9 cellular contexts compared by ENCODE assay signal in genomic region chr1:46223472-46223943, GRCh38. TPM values are rescaled to one million over a fixed set of nuclear protein-coding genes. Genes with fewer than 3 reads are reported as not detected.
DNase-seq lines count a peak whose midpoint lies in the region; ATAC-seq, FAIRE-seq and TF ChIP-seq lines count a peak whose summit lies in the region.
"Had no signal": no experiment of that assay in that cellular context is flagged by ENCODE, and none has a peak within 500 bp of the region (broad histone marks: within the 10 kb centered on the region; RNA-seq: fewer than 3 reads in every experiment).

No MANE protein-coding gene starts in this region.

- H3F3A ChIP-seq in GM23248 (ENCODE audit: insufficient read depth): no peaks in the 10 kb centered on the region

- H3K36me3 Mint-ChIP-seq in activated naive CD8-positive, alpha-beta T cell treated with anti-CD3 and anti-CD28 coated beads, Interleukin-2, amount 50 U/mL, for 24 hours (ENCODE audit: low read depth): no peaks in the 10 kb centered on the region

- intact Hi-C loops in heart right ventricle (cut with DNase I): loop anchor here in 7 of 10 donors (2.0 to 5.0 kb wide), 3 partner anchors 41 to 187 kb away; no protein-coding TSS in a partner anchor

- H3K27me3 Mint-ChIP-seq in activated naive CD8-positive, alpha-beta T cell treated with anti-CD3 and anti-CD28 coated beads, Interleukin-2, amount 50 U/mL, for 24 hours: no peaks in the 10 kb centered on the region

- in situ Hi-C loops in GM23248 (cut with MboI): no loop called here

- H3K27ac ChIP-seq in GM23248: no peak overlapping the region
- H3K27ac ChIP-seq in heart right ventricle: no peak overlapping the region

- no peak overlapping the region for H3K9ac ChIP-seq in GM23248

- no peaks in the 10 kb centered on the region for H3K9me2 ChIP-seq in GM23248 (ENCODE audit: insufficient read depth)

- H4K20me1 ChIP-seq in GM23248 (ENCODE audit: insufficient read depth): no peaks in the 10 kb centered on the region

- ATAC-seq in activated naive CD8-positive, alpha-beta T cell treated with anti-CD3 and anti-CD28 coated beads, Interleukin-2, amount 50 U/mL, for 24 hours: peak; percentile 93
- ATAC-seq in heart right ventricle: peak; percentile 83 to 91 (median 86)
- no peak for ATAC-seq in HG03108 (IDR thresholded peaks at IDR 0.05; ENCODE audit: unreplicated experiment)

- peaks cover 3% of the 10 kb centered on the region for H3K4me1 Mint-ChIP-seq in activated naive CD8-positive, alpha-beta T cell treated with anti-CD3 and anti-CD28 coated beads, Interleukin-2, amount 50 U/mL, for 24 hours

- peaks cover 4% of the 10 kb centered on the region; the same call in 1 of the 2 replicates for H3K4me1 ChIP-seq in GM23248 (ENCODE audit: insufficient read depth)
- H3K4me1 ChIP-seq in heart right ventricle: peaks cover 0 to 27% (median 0%) of the 10 kb centered on the region in 9 donors

- H3K4me3 ChIP-seq in GM23248 (no peak overlapping the region), heart right ventricle (no peak overlapping the region)

- TF ChIP-seq CTCF in D721Med (IDR thresholded peaks at IDR 0.05; ENCODE audit: insufficient read depth, missing control alignments): peak; percentile 95
- TF ChIP-seq CTCF in heart right ventricle (IDR thresholded peaks at IDR 0.05): peak; percentile 72 to 95 (median 90)

- H3K9me3 ChIP-seq in GM23248 (ENCODE audit: low read depth) (no peaks in the 10 kb centered on the region), heart right ventricle (no peaks in the 10 kb centered on the region)

- H3K4me2 ChIP-seq in GM23248 (ENCODE audit: unreplicated experiment): no peak overlapping the region

- H3K9me3 Mint-ChIP-seq in activated naive CD8-positive, alpha-beta T cell treated with anti-CD3 and anti-CD28 coated beads, Interleukin-2, amount 50 U/mL, for 24 hours: no peaks in the 10 kb centered on the region

- 7 to 13% methylated on average over 6 of the region's 6 CpGs for WGBS in GM23248 (ENCODE audit: low coverage in 1 of 2, low lambda C conversion rate in 2 of 2, missing lambda C conversion rate in 2 of 2), 2 experiments
- 11 to 13% methylated on average over 6 of the region's 6 CpGs for WGBS in heart right ventricle, 2 donors

- H3K27ac Mint-ChIP-seq in activated naive CD8-positive, alpha-beta T cell treated with anti-CD3 and anti-CD28 coated beads, Interleukin-2, amount 50 U/mL, for 24 hours: no peak overlapping the region

- FAIRE-seq in D721Med (lab: Jason Lieb, UNC): peak; percentile 70

- H3K79me2 ChIP-seq in GM23248 (ENCODE audit: insufficient read depth): no peaks in the 10 kb centered on the region

- DNase-seq in D721Med (ENCODE audit: insufficient read length, low spot score) (no peak), GM23248 (peak; percentile 92), NCI-H1092 (lab: John Stamatoyannopoulos, UW) (peak; percentile 40), SKM-1 treated with dmso at 0.1 percent for 144 hours (lab: John Stamatoyannopoulos, UW; ENCODE audit: unreplicated experiment) (peak; percentile 74), heart right ventricle (peak in 1 of 2 donors; percentile 60), pulmonary artery endothelial cell (ENCODE audit: low read depth, low spot score) (peak; percentile 75)
- DNase-seq in activated naive CD8-positive, alpha-beta T cell treated with anti-CD3 and anti-CD28 coated beads, Interleukin-2, amount 50 U/mL, for 24 hours: peak; percentile 61

- H3K36me3 ChIP-seq in GM23248 (ENCODE audit: low read depth) (no peaks in the 10 kb centered on the region), heart right ventricle (peaks cover 0 to 25% (median 0%) of the 10 kb centered on the region in 9 donors)

- H3K4me3 Mint-ChIP-seq in activated naive CD8-positive, alpha-beta T cell treated with anti-CD3 and anti-CD28 coated beads, Interleukin-2, amount 50 U/mL, for 24 hours: no peak overlapping the region

- H2AFZ ChIP-seq in GM23248: peak overlapping the region; percentile 71

- H3K27me3 ChIP-seq in GM23248 (replicated peaks; ENCODE audit: insufficient read depth): no peaks in the 10 kb centered on the region
- no peaks in the 10 kb centered on the region for H3K27me3 ChIP-seq in heart right ventricle

RNA-seq across cellular contexts. Expression of gene LURAP1, which starts 20.4 kb away (rescaled TPM):
- 2.8 and 3.3 TPM in 2 replicates for total RNA-seq in GM23248 (2014; rRNA removed; shearing (Covaris generic))
- polyA plus RNA-seq in GM23248 (2016; fragmentation: Nextera tagmentation; extraction: Ambion mirVana): 1.9 and 2.4 TPM in 2 replicates
- total RNA-seq in heart right ventricle: 10 to 100 TPM in 3 of 10 donors, 1 to 10 TPM in 7; 5.5 to 13.5 (median 8.0) TPM
- polyA plus RNA-seq in heart right ventricle: 1 to 10 TPM; 6.4 to 7.3 TPM
- 2.0 and 3.4 TPM in 2 replicates for total RNA-seq in pulmonary artery endothelial cell

RNA-seq across cellular contexts. Expression of gene RAD54L, which starts 24.1 kb away (rescaled TPM):
- 1.9 and 3.0 TPM in 2 replicates for total RNA-seq in GM23248 (2014; rRNA removed; shearing (Covaris generic))
- polyA plus RNA-seq in GM23248 (2016; fragmentation: Nextera tagmentation; extraction: Ambion mirVana) (4.4 and 4.9 TPM in 2 replicates), heart right ventricle (1 to 10 TPM in 1 of 2 donors, under 1 TPM in 1; 0.35 to 1.0 TPM)
- total RNA-seq in heart right ventricle (1 to 10 TPM in 3 of 10 donors, under 1 TPM in 6, not detected in 1; 0.42 to 2.8 (median 0.68) TPM), pulmonary artery endothelial cell (5.1 and 7.4 TPM in 2 replicates)

RNA-seq across cellular contexts. Expression of gene POMGNT1, which starts 25.3 kb away (rescaled TPM):
- total RNA-seq in GM23248 (2014; rRNA removed; shearing (Covaris generic)): 79.1 and 98.6 TPM in 2 replicates
- polyA plus RNA-seq in GM23248 (2016; fragmentation: Nextera tagmentation; extraction: Ambion mirVana) (57.6 and 58.9 TPM in 2 replicates), heart right ventricle (100 to 1,000 TPM in 1 of 2 donors, 10 to 100 TPM in 1; 74.3 to 132 TPM)
- total RNA-seq in heart right ventricle (100 to 1,000 TPM; 125 to 164 (median 147) TPM), pulmonary artery endothelial cell (46.2 and 48.9 TPM in 2 replicates)

RNA-seq across cellular contexts. Expression of gene P3R3URF, which starts 47.2 kb away (rescaled TPM):
- not detected in 2 replicates for total RNA-seq in GM23248 (2014; rRNA removed; shearing (Covaris generic))
- polyA plus RNA-seq in GM23248 (2016; fragmentation: Nextera tagmentation; extraction: Ambion mirVana): not detected in 2 replicates
- total RNA-seq in heart right ventricle: not detected
- polyA plus RNA-seq in heart right ventricle: not detected
- total RNA-seq in pulmonary artery endothelial cell: not detected in 2 replicates
- polyA plus RNA-seq: adipose tissue had no signal

RNA-seq across cellular contexts. Expression of gene TSPAN1, which starts 48.6 kb away (rescaled TPM):
- not detected in 2 replicates for total RNA-seq in GM23248 (2014; rRNA removed; shearing (Covaris generic))
- polyA plus RNA-seq in GM23248 (2016; fragmentation: Nextera tagmentation; extraction: Ambion mirVana) (0.38 and 0.70 TPM in 2 replicates), heart right ventricle (1 to 10 TPM; 1.3 to 5.3 TPM)
- total RNA-seq in heart right ventricle (1 to 10 TPM in 9 of 10 donors, under 1 TPM in 1; 0.80 to 2.3 (median 1.7) TPM), pulmonary artery endothelial cell (0.21 and 0.59 TPM in 2 replicates)
